1 cellular context compared by ENCODE assay signal in genomic region chr2:46256563-46257142, GRCh38.
TF ChIP-seq lines count a peak whose summit lies in the region.

No MANE protein-coding gene starts in this region.

TF ChIP-seq in K562, 482 proteins besides CTCF, POLR2A, EP300 and RAD21 (continued from another document):
- TF ChIP-seq USF1 (CRISPR knock-in tag; IDR thresholded peaks at IDR 0.05) (peak; percentile 77), EHMT2 (IDR thresholded peaks at IDR 0.05) (peak; percentile 68; the same call in 1 of the 2 replicates), PRDM10 (IDR thresholded peaks at IDR 0.05; ENCODE audit: partially characterized antibody) (no peak), JUND (IDR thresholded peaks at IDR 0.05; ENCODE audit: borderline replicate concordance, low read depth, low read length) (no peak), JUND (tag; IDR thresholded peaks at IDR 0.05; ENCODE audit: borderline replicate concordance, low read depth, low read length) (peak; percentile 39; the same call in 1 of the 3 replicates), TARDBP (IDR thresholded peaks at IDR 0.05) (no peak), SPI1 (IDR thresholded peaks at IDR 0.05; ENCODE audit: borderline replicate concordance, low read depth, low read length) (peak; percentile 91), ZNF592 (IDR thresholded peaks at IDR 0.05) (peak; percentile 60; the same call in 1 of the 2 replicates), ZNF175 (CRISPR knock-in tag; IDR thresholded peaks at IDR 0.05; ENCODE audit: low read depth) (peak; percentile 48; the same call in 1 of the 2 replicates), TOE1 (IDR thresholded peaks at IDR 0.05; ENCODE audit: borderline replicate concordance) (peak; percentile 47; the same call in 1 of the 2 replicates), TOE1 (CRISPR knock-in tag; IDR thresholded peaks at IDR 0.05; ENCODE audit: borderline replicate concordance, low read depth) (no peak), ZBTB7A (IDR thresholded peaks at IDR 0.05; ENCODE audit: borderline replicate concordance, control insufficient read depth, low read depth, low read length) (no peak), FOXK2 (conservative IDR thresholded peaks at IDR 0.05 in 1 of 2, IDR thresholded peaks at IDR 0.05 in 1 of 2; ENCODE audit: low read depth in 2 of 2) (0 out of 4 replicates have a peak, but pooled peaks have one; percentile 30 to 40), MTA3 (IDR thresholded peaks at IDR 0.05; ENCODE audit: borderline replicate concordance) (0 out of 2 replicates have a peak, but pooled peaks have one; percentile 42), MGA (IDR thresholded peaks at IDR 0.05) (peak; percentile 81), TCF3 (CRISPR knock-in tag; IDR thresholded peaks at IDR 0.05) (peak; percentile 27; the same call in 1 of the 2 replicates), PRMT5 (CRISPR knock-in tag; IDR thresholded peaks at IDR 0.05) (no peak)
